ENCODE assay signal across 9 cellular contexts in the genomic region with DNA sequence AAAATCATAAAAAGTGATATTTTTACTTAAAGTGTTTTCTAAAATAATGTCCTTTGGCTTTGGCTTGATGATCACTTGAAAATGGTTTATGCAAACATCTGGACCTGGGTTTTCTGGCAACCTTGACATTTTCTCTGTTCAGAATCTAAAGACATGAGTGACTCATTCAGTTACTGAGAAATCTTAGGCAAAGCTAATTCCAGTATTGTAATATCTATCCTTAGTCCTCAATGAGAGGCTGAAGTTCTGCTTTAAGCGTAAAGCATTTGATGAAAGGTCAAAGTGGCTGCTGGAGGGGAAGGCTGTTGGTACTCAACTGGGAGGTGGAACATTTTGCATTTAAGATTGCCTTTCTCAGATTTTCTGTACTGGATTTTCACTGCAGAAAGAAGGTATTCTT. TPM values are rescaled to one million over a fixed set of nuclear protein-coding genes. Genes with fewer than 3 reads are reported as not detected.
DNase-seq lines count a peak whose midpoint lies in the region; ATAC-seq and TF ChIP-seq lines count a peak whose summit lies in the region.
"Had no signal": no experiment of that assay in that cellular context is flagged by ENCODE, and none has a peak within 500 bp of the region (broad histone marks: within the 10 kb centered on the region; RNA-seq: fewer than 3 reads in every experiment).

No MANE protein-coding gene starts in this region.

- H3K9me3 ChIP-seq in left ventricle myocardium inferior (replicated peaks) (peaks cover 11% of the 10 kb centered on the region), right atrium auricular region (no peaks in the 10 kb centered on the region), adipocyte (ENCODE audit: control insufficient read depth, low read length) (peaks cover 7% of the 10 kb centered on the region), colonic mucosa (no peaks in the 10 kb centered on the region)

- no peak for ATAC-seq in HG02678 (IDR thresholded peaks at IDR 0.05; ENCODE audit: unreplicated experiment)

- H3K9ac ChIP-seq in adipocyte (ENCODE audit: low read length) (peak overlapping the region; percentile 89), colonic mucosa (ENCODE audit: low read depth in 2 of 2, low read length in 2 of 2) (peak overlapping the region in 1 of 2 donors; percentile 1)

- H3K27ac ChIP-seq in left ventricle myocardium inferior (replicated peaks), result no peak overlapping the region
- H3K27ac ChIP-seq in right atrium auricular region, result no peak overlapping the region
- no peak overlapping the region for H3K27ac ChIP-seq in colonic mucosa

- H3K27me3 ChIP-seq in left ventricle myocardium inferior (ENCODE audit: low read depth), result no peaks in the 10 kb centered on the region
- H3K27me3 ChIP-seq in right atrium auricular region, result no peaks in the 10 kb centered on the region
- H3K27me3 ChIP-seq in adipocyte (replicated peaks; ENCODE audit: control insufficient read depth, insufficient read depth, low read length), result no peaks in the 10 kb centered on the region
- no peaks in the 10 kb centered on the region for H3K27me3 ChIP-seq in colonic mucosa

- intact Hi-C loops in left ventricle myocardium inferior (cut with micrococcal nuclease), result no loop called here
- intact Hi-C loops in colonic mucosa (cut with DNase I), result no loop called here

- TF ChIP-seq CTCF in left ventricle myocardium inferior (IDR thresholded peaks at IDR 0.05; ENCODE audit: borderline replicate concordance) (no peak), right atrium auricular region (IDR thresholded peaks at IDR 0.05) (no peak), colonic mucosa (IDR thresholded peaks at IDR 0.05) (no peak)

- H3K4me1 ChIP-seq in left ventricle myocardium inferior (peaks cover 62% of the 10 kb centered on the region), right atrium auricular region (peaks cover 0 to 47% of the 10 kb centered on the region in 2 donors), adipocyte (ENCODE audit: control insufficient read depth, insufficient read depth, low read length) (peaks cover 37% of the 10 kb centered on the region), colonic mucosa (peaks cover 6% of the 10 kb centered on the region)

- no peaks in the 10 kb centered on the region for H3K36me3 ChIP-seq in left ventricle myocardium inferior
- H3K36me3 ChIP-seq in right atrium auricular region, result no peaks in the 10 kb centered on the region
- H3K36me3 ChIP-seq in adipocyte (ENCODE audit: control insufficient read depth, insufficient read depth, low read length, severe bottlenecking), result no peaks in the 10 kb centered on the region
- no peaks in the 10 kb centered on the region for H3K36me3 ChIP-seq in colonic mucosa

- DNase-seq in left ventricle myocardium inferior (no peak), right atrium auricular region (ENCODE audit: low spot score) (no peak), adipocyte (ENCODE audit: low read depth) (peak; percentile 81), kidney tubule cell (ENCODE audit: low spot score) (peak; percentile 15), NCI-H2171 treated with DMSO at 0.1 percent for 48 hours (lab: John Stamatoyannopoulos, UW) (no peak), putamen (ENCODE audit: low spot score) (no peak), colonic mucosa (no peak)
- DNase-seq: T1000 had no signal

- H3K4me3 ChIP-seq in left ventricle myocardium inferior, result peak overlapping the region; percentile 95
- H3K4me3 ChIP-seq in right atrium auricular region, result peak overlapping the region in 1 of 2 donors; percentile 97
- peak overlapping the region; percentile 96 for H3K4me3 ChIP-seq in adipocyte (ENCODE audit: low read length)
- no peak overlapping the region for H3K4me3 ChIP-seq in colonic mucosa

RNA-seq across cellular contexts. Expression of gene MAN2A1, which starts 2.3 kb away (rescaled TPM):
- total RNA-seq in left ventricle myocardium inferior, result 9.2 TPM
- 10 to 100 TPM; 10.0 to 10.4 TPM for total RNA-seq in right atrium auricular region
- total RNA-seq in colonic mucosa, result 100 to 1,000 TPM in 1 of 2 donors, 10 to 100 TPM in 1; 81.2 to 104 TPM

Comparison
In these comparisons a context has a peak if more than half of its experiments do, and no peak if none do; other contexts are left out.
1. DNase-seq: peak in adipocyte (single experiment) and kidney tubule cell (single experiment); none in left ventricle myocardium inferior (single experiment), right atrium auricular region (single experiment), NCI-H2171 treated with DMSO at 0.1 percent for 48 hours (single experiment), putamen (single experiment) and colonic mucosa (single experiment).